In the genomic region with DNA sequence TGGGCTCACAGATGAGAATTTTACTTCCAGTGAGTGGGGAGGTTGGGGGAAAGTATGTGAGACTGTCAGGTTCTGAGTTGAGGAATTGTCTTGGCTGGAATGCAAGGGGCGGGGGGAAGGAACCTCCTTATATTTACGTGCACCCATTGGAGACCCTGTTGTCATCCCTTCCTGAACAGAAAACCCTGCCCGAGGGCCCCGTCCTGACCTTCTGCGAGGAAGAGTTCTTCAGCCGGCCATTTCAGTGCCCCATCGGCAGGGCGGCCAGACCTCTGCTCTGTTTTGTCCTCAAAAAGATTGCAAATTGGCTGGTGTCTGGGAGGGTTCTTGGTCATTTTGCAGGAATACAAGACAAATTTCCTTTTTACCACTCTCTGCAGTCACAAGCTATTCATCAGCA, we compare ENCODE assay signal across 32 cellular contexts. TPM values are rescaled to one million over a fixed set of nuclear protein-coding genes. Genes with fewer than 3 reads are reported as not detected.
"Had no signal": no experiment of that assay in that cellular context is flagged by ENCODE, and none has a peak within 500 bp of the region (broad histone marks: within the 10 kb centered on the region; RNA-seq: fewer than 3 reads in every experiment).

No MANE protein-coding gene starts in this region.

- ATAC-seq: activated CD4-positive, CD25-positive, alpha-beta regulatory T cell treated with anti-CD3 and anti-CD28 coated beads, Interleukin-2, amount 50 U/mL, for 24 hours; activated CD8-positive, alpha-beta T cell treated with anti-CD3 and anti-CD28 coated beads for 36 hours; activated T-cell treated with anti-CD3 and anti-CD28 coated beads, Interleukin-2, amount 50 U/mL, for 4 hours; activated T-helper 17 cell treated with anti-CD3 and anti-CD28 coated beads, Interleukin-2, amount 50 U/mL, for 72 hours; body of pancreas; esophagus mucosa; foreskin keratinocyte; gastrocnemius medialis; T-helper 17 cell had no signal

- H3K27me3 ChIP-seq: body of pancreas, foreskin keratinocyte had no signal

- H3K27ac Mint-ChIP-seq: activated B cell treated with CpG ODN at 0.5 μM for 24 hours; activated CD8-positive, alpha-beta T cell treated with anti-CD3 and anti-CD28 coated beads for 36 hours; activated naive CD8-positive, alpha-beta T cell; activated T-helper 17 cell treated with anti-CD3 and anti-CD28 coated beads, Interleukin-2, amount 50 U/mL, for 72 hours; dendritic cell treated with granulocyte-macrophage colony-stimulating factor and Interleukin-4, amounts not matched to agents 40 ng/mL and 50 ng/mL, for 4 days; endodermal cell; T-helper 17 cell; T-helper 2 cell treated with Interferon-gamma antibody and Interleukin-4, amounts not matched to agents 5 μg/mL and 100 μg/mL, for 36 hours had no signal

- DNase-seq: activated B cell treated with CpG ODN at 0.5 μM for 24 hours; activated CD4-positive, alpha-beta T cell treated with anti-CD3 and anti-CD28 coated beads for 48 hours; activated CD4-positive, alpha-beta T cell treated with anti-CD3 and anti-CD28 coated beads, Interleukin-2, amount 50 U/mL, for 1 hour; activated CD4-positive, alpha-beta T cell treated with anti-CD3 and anti-CD28 coated beads, Interleukin-2, amount 50 U/mL, for 48 hours; activated CD8-positive, alpha-beta memory T cell treated with anti-CD3 and anti-CD28 coated beads for 24 hours; activated CD8-positive, alpha-beta T cell treated with anti-CD3 and anti-CD28 coated beads for 36 hours; activated effector memory CD4-positive, alpha-beta T cell treated with Interleukin-2 at 50 U/mL for 16 hours; activated gamma-delta T cell treated with Interleukin-2 at 50 U/mL for 16 hours; activated naive CD4-positive, alpha-beta T cell treated with anti-CD3 and anti-CD28 coated beads, Interleukin-2, amount 50 U/mL, for 16 hours; activated naive CD4-positive, alpha-beta T cell treated with Interleukin-2 at 50 U/mL for 16 hours; activated T-cell treated with anti-CD3 and anti-CD28 coated beads, Interleukin-2, amount 50 U/mL, for 4 hours; amniotic stem cell; aorta; body of pancreas; caudate nucleus; dorsolateral prefrontal cortex; effector memory CD4-positive, alpha-beta T cell; endodermal cell; foreskin keratinocyte; gastrocnemius medialis; glutamatergic neuron; T-helper 1 cell; T-helper 17 cell; T1000; WERI-Rb-1 had no signal

- H3K36me3 ChIP-seq: gastrocnemius medialis, WERI-Rb-1 had no signal

- H3K4me3 ChIP-seq: body of pancreas, coronary artery, dorsolateral prefrontal cortex, gastrocnemius medialis had no signal

- H3K4me1 ChIP-seq: foreskin keratinocyte, gastrocnemius medialis had no signal

- H3K27ac ChIP-seq: body of pancreas, coronary artery, dorsolateral prefrontal cortex, foreskin keratinocyte, gastrocnemius medialis, WERI-Rb-1 had no signal

- H3K4me1 Mint-ChIP-seq: activated T-helper 17 cell treated with anti-CD3 and anti-CD28 coated beads, Interleukin-2, amount 50 U/mL, for 72 hours had no signal

- H3K4me3 Mint-ChIP-seq: activated B cell treated with CpG ODN at 0.5 μM for 24 hours; activated CD8-positive, alpha-beta T cell treated with anti-CD3 and anti-CD28 coated beads for 36 hours; activated naive CD8-positive, alpha-beta T cell; activated T-cell treated with anti-CD3 and anti-CD28 coated beads, Interleukin-2, amount 50 U/mL, for 4 hours; activated T-helper 17 cell treated with anti-CD3 and anti-CD28 coated beads, Interleukin-2, amount 50 U/mL, for 72 hours; dendritic cell treated with granulocyte-macrophage colony-stimulating factor and Interleukin-4, amounts not matched to agents 40 ng/mL and 50 ng/mL, for 4 days; endodermal cell; T-helper 17 cell; T-helper 2 cell treated with Interferon-gamma antibody and Interleukin-4, amounts not matched to agents 5 μg/mL and 100 μg/mL, for 36 hours had no signal

- H3K9me3 ChIP-seq: body of pancreas, gastrocnemius medialis had no signal

- H3K36me3 Mint-ChIP-seq: activated naive CD8-positive, alpha-beta T cell had no signal

- H3K9me3 Mint-ChIP-seq: dendritic cell treated with granulocyte-macrophage colony-stimulating factor and Interleukin-4, amounts not matched to agents 40 ng/mL and 50 ng/mL, for 4 days; endodermal cell; T-helper 2 cell treated with Interferon-gamma antibody and Interleukin-4, amounts not matched to agents 5 μg/mL and 100 μg/mL, for 36 hours had no signal

RNA-seq across cellular contexts. Expression of gene KIF26B, which starts 7.1 kb away (rescaled TPM):
- total RNA-seq: activated T-helper 17 cell treated with anti-CD3 and anti-CD28 coated beads, Interleukin-2, amount 50 U/mL, for 72 hours; T-helper 17 cell had no signal
